Comparison of ENCODE assay signal across 22 cellular contexts in genomic region chr2:161312996-161313395, GRCh38. TPM values are rescaled to one million over a fixed set of nuclear protein-coding genes. Genes with fewer than 3 reads are reported as not detected.
DNase-seq lines count a peak whose midpoint lies in the region; ATAC-seq, FAIRE-seq and TF ChIP-seq lines count a peak whose summit lies in the region.
"Had no signal": no experiment of that assay in that cellular context is flagged by ENCODE, and none has a peak within 500 bp of the region (broad histone marks: within the 10 kb centered on the region; RNA-seq: fewer than 3 reads in every experiment).

No MANE protein-coding gene starts in this region.

- H3K27me3 ChIP-seq in astrocyte (ENCODE audit: insufficient read depth, low read length) (no peaks in the 10 kb centered on the region), GM23338 (ENCODE audit: insufficient read depth) (no peaks in the 10 kb centered on the region)

- H3K9me3 Mint-ChIP-seq in astrocyte (ENCODE audit: unreplicated experiment), result no peaks in the 10 kb centered on the region
- H3K9me3 Mint-ChIP-seq in GM23338, result no peaks in the 10 kb centered on the region
- H3K9me3 Mint-ChIP-seq: nephron progenitor cell had no signal

- H3K36me3 Mint-ChIP-seq in astrocyte (ENCODE audit: low read depth, unreplicated experiment) (peaks cover 5% of the 10 kb centered on the region), GM23338 (ENCODE audit: low read depth) (peaks cover 16% of the 10 kb centered on the region)

- no peak overlapping the region for H3K4me3 ChIP-seq in astrocyte (ENCODE audit: insufficient read depth, low read depth, low read length)
- no peak overlapping the region for H3K4me3 ChIP-seq in GM23338
- H3K4me3 ChIP-seq: smooth muscle cell had no signal

- H2AFZ ChIP-seq in astrocyte (ENCODE audit: low read depth, low read length) (no peak overlapping the region), GM23338 (no peak overlapping the region)

- TF ChIP-seq CTCF in D721Med (IDR thresholded peaks at IDR 0.05; ENCODE audit: insufficient read depth, missing control alignments), result no peak
- no peak for TF ChIP-seq CTCF in astrocyte (IDR thresholded peaks at IDR 0.05; ENCODE audit: insufficient read depth, low read depth, low read length)
- no peak for TF ChIP-seq CTCF in GM23338 (conservative IDR thresholded peaks at IDR 0.05; ENCODE audit: low read depth in 2 of 2)

- H3F3A ChIP-seq in GM23338 (replicated peaks; ENCODE audit: low read depth), result no peaks in the 10 kb centered on the region

- H3K9me2 ChIP-seq in GM23338 (ENCODE audit: insufficient read depth), result no peaks in the 10 kb centered on the region

- DNase-seq in D721Med (ENCODE audit: insufficient read length, low spot score), result no peak
- peak; percentile 58 for DNase-seq in HCEC 1CT
- peak; percentile 49 for DNase-seq in astrocyte (ENCODE audit: low read depth)
- peak; percentile 20 for DNase-seq in glomerular visceral epithelial cell (ENCODE audit: extremely low spot score)
- DNase-seq in superior temporal gyrus (ENCODE audit: extremely low spot score), result no peak
- DNase-seq in NCI-H526 (lab: John Stamatoyannopoulos, UW), result no peak
- no peak for DNase-seq in globus pallidus (ENCODE audit: low spot score)
- DNase-seq in GM23338 (ENCODE audit: low spot score), result no peak
- DNase-seq: activated effector memory CD4-positive, alpha-beta T cell treated with Interleukin-2 at 50 U/mL for 16 hours; amygdala; Caco-2; cerebellar nuclear complex; effector memory CD4-positive, alpha-beta T cell; hypothalamus; left cardiac atrium; NCI-H1694 treated with DMSO at 0.1 percent for 48 hours; NCI-H524; nephron progenitor cell; stimulated activated CD8-positive, alpha-beta memory T cell treated with anti-CD3 and anti-CD28 coated beads, Interleukin-4, amount 100 ng/mL, for 48 hours; T-helper 2 cell had no signal

- no peaks in the 10 kb centered on the region for H3K9me3 ChIP-seq in astrocyte (ENCODE audit: insufficient read depth, low read depth, low read length)
- H3K9me3 ChIP-seq: Caco-2 had no signal

- H3K4me3 Mint-ChIP-seq in astrocyte (ENCODE audit: unreplicated experiment) (no peak overlapping the region), GM23338 (no peak overlapping the region)
- H3K4me3 Mint-ChIP-seq: B cell, nephron progenitor cell had no signal

- H3K9ac ChIP-seq in astrocyte (ENCODE audit: low read length), result no peak overlapping the region

- H3K27ac Mint-ChIP-seq in astrocyte (ENCODE audit: unreplicated experiment) (no peak overlapping the region), GM23338 (no peak overlapping the region)
- H3K27ac Mint-ChIP-seq: B cell, nephron progenitor cell had no signal

- peaks cover 52% of the 10 kb centered on the region for H4K20me1 ChIP-seq in astrocyte (ENCODE audit: insufficient read depth, low read length)
- H4K20me1 ChIP-seq in GM23338 (replicated peaks; ENCODE audit: insufficient read depth), result peaks cover 40% of the 10 kb centered on the region

- H3K27me3 Mint-ChIP-seq in astrocyte (ENCODE audit: low read depth, unreplicated experiment), result no peaks in the 10 kb centered on the region
- no peaks in the 10 kb centered on the region for H3K27me3 Mint-ChIP-seq in GM23338 (ENCODE audit: insufficient read depth, low read depth, poor library complexity)
- H3K27me3 Mint-ChIP-seq: B cell had no signal

- no peak overlapping the region for H3K4me2 ChIP-seq in astrocyte (ENCODE audit: low read length)
- H3K4me2 ChIP-seq in GM23338, result no peak overlapping the region
- H3K4me2 ChIP-seq: smooth muscle cell had no signal

- H3K4me1 Mint-ChIP-seq in astrocyte (ENCODE audit: low read depth, unreplicated experiment) (peaks cover 26% of the 10 kb centered on the region), GM23338 (peaks cover 21% of the 10 kb centered on the region)

- H3K27ac ChIP-seq in astrocyte (ENCODE audit: low read depth, low read length), result no peak overlapping the region
- H3K27ac ChIP-seq in GM23338 (ENCODE audit: low read depth), result no peak overlapping the region

- peaks cover 6% of the 10 kb centered on the region for H3K36me3 ChIP-seq in astrocyte (ENCODE audit: insufficient read depth, low read length)
- H3K36me3 ChIP-seq in GM23338 (ENCODE audit: insufficient read depth), result no peaks in the 10 kb centered on the region

- FAIRE-seq in D721Med (lab: Jason Lieb, UNC), result peak; percentile 35
- FAIRE-seq in astrocyte (lab: Jason Lieb, UNC), result no peak

- H3K79me2 ChIP-seq in astrocyte (ENCODE audit: insufficient read depth, low read length) (peaks cover 98% of the 10 kb centered on the region), GM23338 (replicated peaks; ENCODE audit: insufficient read depth) (peaks cover 96% of the 10 kb centered on the region)

- ATAC-seq in GM23338, result no peak
- ATAC-seq: left cardiac atrium had no signal

- H3K4me1 ChIP-seq in astrocyte (ENCODE audit: insufficient read depth, low read length) (no peaks in the 10 kb centered on the region), GM23338 (ENCODE audit: insufficient read depth) (peaks cover 12% of the 10 kb centered on the region; the same call in 1 of the 2 replicates)

TF ChIP-seq in GM23338, 12 proteins besides CTCF, POLR2A, EP300 and RAD21:
- TF ChIP-seq STAT1 (IDR thresholded peaks at IDR 0.05; ENCODE audit: unreplicated experiment), result no peak

RNA-seq across cellular contexts. Expression of gene PSMD14, which starts 4.8 kb away (rescaled TPM):
- total RNA-seq in astrocyte, result 81.5 and 86.0 TPM in 2 replicates
- 91.6 and 92.2 TPM in 2 replicates for total RNA-seq in GM23338 (2014; rRNA removed; shearing (Covaris generic))
- polyA plus RNA-seq in GM23338 (2016; fragmentation: Nextera tagmentation; extraction: Ambion mirVana), result 112 and 123 TPM in 2 replicates

Comparison
In these comparisons a context has a peak if more than half of its experiments do, and no peak if none do; other contexts are left out.
1. DNase-seq: peak in HCEC 1CT (single experiment), astrocyte (single experiment) and glomerular visceral epithelial cell (single experiment); none in D721Med (single experiment), superior temporal gyrus (single experiment), NCI-H526 (0 of 2), globus pallidus (single experiment) and GM23338 (single experiment).